In genomic region chr12:89950421-89950820, GRCh38 we compare ENCODE assay signal across 8 cellular contexts.
DNase-seq lines count a peak whose midpoint lies in the region; ATAC-seq lines count a peak whose summit lies in the region.
"Had no signal": no experiment of that assay in that cellular context is flagged by ENCODE, and none has a peak within 500 bp of the region (broad histone marks: within the 10 kb centered on the region; RNA-seq: fewer than 3 reads in every experiment).

No MANE protein-coding gene starts in this region.

- ATAC-seq in GM19025 (IDR thresholded peaks at IDR 0.05; ENCODE audit: low read depth, unreplicated experiment) (peak; percentile 40), HG02870 (IDR thresholded peaks at IDR 0.05; ENCODE audit: unreplicated experiment) (peak; percentile 41)

- H3K4me1 ChIP-seq in skeletal muscle satellite cell (ENCODE audit: control insufficient read depth, insufficient read depth, low read length): peaks cover 65% of the 10 kb centered on the region

- H3K36me3 ChIP-seq in skeletal muscle satellite cell (ENCODE audit: insufficient read depth, low read length): no peaks in the 10 kb centered on the region

- peak overlapping the region; percentile 84 for H3K9ac ChIP-seq in skeletal muscle satellite cell (ENCODE audit: low read depth, low read length)

- H3K27ac Mint-ChIP-seq in activated naive CD8-positive, alpha-beta T cell treated with anti-CD3 and anti-CD28 coated beads for 36 hours: peak overlapping the region; percentile 77
- H3K27ac Mint-ChIP-seq in activated T-helper 1 cell treated with anti-CD3 and anti-CD28 coated beads, Interleukin-12 subunit alpha, Interleukin-12 subunit beta, Interleukin-2, Interleukin-4 antibody, amounts not matched to agents 30 ng/mL and 10 ng/mL and 1 ng/mL, durations not matched to agents 14 hours and 24 hours and 36 hours: no peak overlapping the region

- no peaks in the 10 kb centered on the region for H3K27me3 ChIP-seq in skeletal muscle satellite cell (ENCODE audit: control insufficient read depth, insufficient read depth, low read length)

- peaks cover 46% of the 10 kb centered on the region for H3K4me1 Mint-ChIP-seq in activated naive CD8-positive, alpha-beta T cell treated with anti-CD3 and anti-CD28 coated beads for 36 hours
- H3K4me1 Mint-ChIP-seq in activated T-helper 1 cell treated with anti-CD3 and anti-CD28 coated beads, Interleukin-12 subunit alpha, Interleukin-12 subunit beta, Interleukin-2, Interleukin-4 antibody, amounts not matched to agents 30 ng/mL and 10 ng/mL and 1 ng/mL, durations not matched to agents 14 hours and 24 hours and 36 hours (ENCODE audit: low read depth): peaks cover 33% of the 10 kb centered on the region

- H3K36me3 Mint-ChIP-seq in activated naive CD8-positive, alpha-beta T cell treated with anti-CD3 and anti-CD28 coated beads for 36 hours: peaks cover 3% of the 10 kb centered on the region
- no peaks in the 10 kb centered on the region for H3K36me3 Mint-ChIP-seq in activated T-helper 1 cell treated with anti-CD3 and anti-CD28 coated beads, Interleukin-12 subunit alpha, Interleukin-12 subunit beta, Interleukin-2, Interleukin-4 antibody, amounts not matched to agents 30 ng/mL and 10 ng/mL and 1 ng/mL, durations not matched to agents 14 hours and 24 hours and 36 hours (ENCODE audit: low read depth)

- no peak overlapping the region for H3K4me3 Mint-ChIP-seq in activated naive CD8-positive, alpha-beta T cell treated with anti-CD3 and anti-CD28 coated beads for 36 hours
- no peak overlapping the region for H3K4me3 Mint-ChIP-seq in activated T-helper 1 cell treated with anti-CD3 and anti-CD28 coated beads, Interleukin-12 subunit alpha, Interleukin-12 subunit beta, Interleukin-2, Interleukin-4 antibody, amounts not matched to agents 30 ng/mL and 10 ng/mL and 1 ng/mL, durations not matched to agents 14 hours and 24 hours and 36 hours

- H3K27me3 Mint-ChIP-seq in activated naive CD8-positive, alpha-beta T cell treated with anti-CD3 and anti-CD28 coated beads for 36 hours: no peaks in the 10 kb centered on the region
- H3K27me3 Mint-ChIP-seq in activated T-helper 1 cell treated with anti-CD3 and anti-CD28 coated beads, Interleukin-12 subunit alpha, Interleukin-12 subunit beta, Interleukin-2, Interleukin-4 antibody, amounts not matched to agents 30 ng/mL and 10 ng/mL and 1 ng/mL, durations not matched to agents 14 hours and 24 hours and 36 hours (ENCODE audit: insufficient read depth): no peaks in the 10 kb centered on the region

- no peak for DNase-seq in activated naive CD8-positive, alpha-beta T cell treated with anti-CD3 and anti-CD28 coated beads for 36 hours
- DNase-seq in iPS-NIHi7 (ENCODE audit: extremely low spot score) (no peak), midbrain (lab: John Stamatoyannopoulos, UW) (no peak)
- no peak for DNase-seq in activated T-helper 1 cell treated with anti-CD3 and anti-CD28 coated beads, Interleukin-12 subunit alpha, Interleukin-12 subunit beta, Interleukin-2, Interleukin-4 antibody, amounts not matched to agents 30 ng/mL and 10 ng/mL and 1 ng/mL, durations not matched to agents 14 hours and 24 hours and 36 hours (ENCODE audit: low spot score)
- DNase-seq: NCI-H526 had no signal

- intact Hi-C loops in activated T-helper 1 cell treated with anti-CD3 and anti-CD28 coated beads, Interleukin-12 subunit alpha, Interleukin-12 subunit beta, Interleukin-2, Interleukin-4 antibody, amounts not matched to agents 30 ng/mL and 10 ng/mL and 1 ng/mL, durations not matched to agents 14 hours and 24 hours and 36 hours (cut with micrococcal nuclease): loop anchor here (1.0 to 5.0 kb wide), 8 partner anchors 10 to 241 kb away; no protein-coding TSS in a partner anchor

- H3K9me3 ChIP-seq in skeletal muscle satellite cell (replicated peaks; ENCODE audit: low read length): no peaks in the 10 kb centered on the region

- H3K4me2 ChIP-seq in skeletal muscle satellite cell (ENCODE audit: low read length): no peak overlapping the region

- H3K4me3 ChIP-seq in skeletal muscle satellite cell (ENCODE audit: low read length): no peak overlapping the region

- H3K9me3 Mint-ChIP-seq in activated naive CD8-positive, alpha-beta T cell treated with anti-CD3 and anti-CD28 coated beads for 36 hours: no peaks in the 10 kb centered on the region
- H3K9me3 Mint-ChIP-seq in activated T-helper 1 cell treated with anti-CD3 and anti-CD28 coated beads, Interleukin-12 subunit alpha, Interleukin-12 subunit beta, Interleukin-2, Interleukin-4 antibody, amounts not matched to agents 30 ng/mL and 10 ng/mL and 1 ng/mL, durations not matched to agents 14 hours and 24 hours and 36 hours: no peaks in the 10 kb centered on the region
